ENCODE assay signal across 1 cellular context in genomic region chr1:32380061-32380460, GRCh38.
TF ChIP-seq lines count a peak whose summit lies in the region.

No MANE protein-coding gene starts in this region.

TF ChIP-seq in K562, 482 proteins besides CTCF, POLR2A, EP300 and RAD21:
- TF ChIP-seq HMGN3 (IDR thresholded peaks at IDR 0.05; ENCODE audit: borderline replicate concordance, extremely low read depth, insufficient read length, low read depth, low read length) (no peak), BRCA1 (IDR thresholded peaks at IDR 0.05) (no peak), BRCA1 (CRISPR knock-in tag; IDR thresholded peaks at IDR 0.05) (0 out of 2 replicates have a peak, but pooled peaks have one; percentile 64)
TF ChIP-seq in K562: peak in this region for 1.
